Comparison of ENCODE assay signal across 26 cellular contexts in genomic region chr5:18764161-18764560, GRCh38.
"Had no signal": no experiment of that assay in that cellular context is flagged by ENCODE, and none has a peak within 500 bp of the region (broad histone marks: within the 10 kb centered on the region; RNA-seq: fewer than 3 reads in every experiment).

No MANE protein-coding gene starts in this region.

- H3K9me3 ChIP-seq: left ventricle myocardium inferior, neutrophil, psoas muscle, right atrium auricular region, right lobe of liver, tibial nerve, uterus had no signal

- H3K4me3 ChIP-seq: hepatocyte, left ventricle myocardium inferior, lung, neural progenitor cell, psoas muscle, right atrium auricular region, right lobe of liver, smooth muscle cell, tibial nerve, uterus had no signal

- H3K27ac ChIP-seq: hepatocyte, left ventricle myocardium inferior, neural progenitor cell, neutrophil, parathyroid adenoma, psoas muscle, right atrium auricular region, right lobe of liver, tibial nerve, uterus had no signal

- DNase-seq: islet precursor cell; left ventricle myocardium inferior; naive thymus-derived CD8-positive, alpha-beta T cell; nephron progenitor cell; occipital lobe; psoas muscle; right lobe of liver; stimulated activated CD4-positive, alpha-beta T cell treated with anti-CD3 and anti-CD28 coated beads, Interleukin-1b, Interleukin-23, amount 100 ng/mL, for 48 hours; stimulated activated CD4-positive, alpha-beta T cell treated with anti-CD3 and anti-CD28 coated beads, Interleukin-2, amount 100 ng/mL, for 48 hours; stimulated activated CD4-positive, alpha-beta T cell treated with anti-CD3 and anti-CD28 coated beads, Interleukin-4, amount 100 ng/mL, for 4 hours; stimulated activated CD8-positive, alpha-beta memory T cell treated with anti-CD3 and anti-CD28 coated beads, Interleukin-4, amount 100 ng/mL, for 48 hours; stimulated activated naive CD4-positive, alpha-beta T cell treated with Interleukin-2 at 50 U/mL for 16 hours; stimulated activated naive CD8-positive, alpha-beta T cell treated with anti-CD3 and anti-CD28 coated beads, Interleukin-15, amount 100 ng/mL, for 72 hours; substantia nigra; uterus had no signal

- H3K4me3 Mint-ChIP-seq: memory B cell; naive thymus-derived CD8-positive, alpha-beta T cell; nephron progenitor cell; neural progenitor cell; stimulated activated memory B cell treated with anti-CD40 and anti-IgM and Interleukin-4, amounts not matched to agents 10 μg/mL and 1 μg/mL and 100 μg/mL, for 72 hours; stimulated activated naive CD8-positive, alpha-beta T cell treated with anti-CD3 and anti-CD28 coated beads, Interleukin-15, amount 100 ng/mL, for 72 hours; type B pancreatic cell had no signal

- H3K79me2 ChIP-seq: hepatocyte, parathyroid adenoma had no signal

- H3K9me3 Mint-ChIP-seq: memory B cell; nephron progenitor cell; neural progenitor cell; stimulated activated memory B cell treated with anti-CD40 and anti-IgM and Interleukin-4, amounts not matched to agents 10 μg/mL and 1 μg/mL and 100 μg/mL, for 72 hours; stimulated activated naive CD8-positive, alpha-beta T cell treated with anti-CD3 and anti-CD28 coated beads, Interleukin-15, amount 100 ng/mL, for 72 hours had no signal

- H2AFZ ChIP-seq: hepatocyte, neural progenitor cell, parathyroid adenoma had no signal

- H3K27me3 ChIP-seq: hepatocyte, neural progenitor cell, neutrophil, right atrium auricular region, right lobe of liver, tibial nerve, uterus had no signal

- H3K27ac Mint-ChIP-seq: memory B cell; naive thymus-derived CD8-positive, alpha-beta T cell; nephron progenitor cell; neural progenitor cell; stimulated activated memory B cell treated with anti-CD40 and anti-IgM and Interleukin-4, amounts not matched to agents 10 μg/mL and 1 μg/mL and 100 μg/mL, for 72 hours; stimulated activated naive CD8-positive, alpha-beta T cell treated with anti-CD3 and anti-CD28 coated beads, Interleukin-15, amount 100 ng/mL, for 72 hours; type B pancreatic cell had no signal

- H3K9ac ChIP-seq: neural progenitor cell, parathyroid adenoma had no signal

- H3K4me1 ChIP-seq: left ventricle myocardium inferior, neural progenitor cell, parathyroid adenoma, psoas muscle, right atrium auricular region, right lobe of liver, tibial nerve, uterus had no signal

- H3K4me1 Mint-ChIP-seq: memory B cell; naive thymus-derived CD8-positive, alpha-beta T cell; nephron progenitor cell; neural progenitor cell had no signal

- H3K27me3 Mint-ChIP-seq: memory B cell; stimulated activated memory B cell treated with anti-CD40 and anti-IgM and Interleukin-4, amounts not matched to agents 10 μg/mL and 1 μg/mL and 100 μg/mL, for 72 hours; stimulated activated naive CD8-positive, alpha-beta T cell treated with anti-CD3 and anti-CD28 coated beads, Interleukin-15, amount 100 ng/mL, for 72 hours had no signal

- H3K36me3 ChIP-seq: left ventricle myocardium inferior, neural progenitor cell, neutrophil, right atrium auricular region, right lobe of liver, tibial nerve, uterus had no signal

- ATAC-seq: naive thymus-derived CD8-positive, alpha-beta T cell; psoas muscle; right lobe of liver; stimulated activated memory B cell treated with anti-CD40 and anti-IgM and Interleukin-4, amounts not matched to agents 10 μg/mL and 1 μg/mL and 100 μg/mL, for 72 hours; stimulated activated naive CD8-positive, alpha-beta T cell treated with anti-CD3 and anti-CD28 coated beads, Interleukin-15, amount 100 ng/mL, for 72 hours had no signal

- H3K36me3 Mint-ChIP-seq: memory B cell; naive thymus-derived CD8-positive, alpha-beta T cell; neural progenitor cell; stimulated activated memory B cell treated with anti-CD40 and anti-IgM and Interleukin-4, amounts not matched to agents 10 μg/mL and 1 μg/mL and 100 μg/mL, for 72 hours; type B pancreatic cell had no signal

- H3K4me2 ChIP-seq: hepatocyte, neural progenitor cell, smooth muscle cell had no signal
